ENCODE assay signal across 6 cellular contexts in genomic region chr19:48363500-48363809, GRCh38. TPM values are rescaled to one million over a fixed set of nuclear protein-coding genes. Genes with fewer than 3 reads are reported as not detected.
DNase-seq lines count a peak whose midpoint lies in the region; ATAC-seq and TF ChIP-seq lines count a peak whose summit lies in the region.

No MANE protein-coding gene starts in this region.

- H3K4me1 ChIP-seq in ectodermal cell (ENCODE audit: control insufficient read depth, insufficient read depth, low read length) (no peaks in the 10 kb centered on the region), rectal smooth muscle tissue (ENCODE audit: control insufficient read depth, insufficient read depth, low read length) (no peaks in the 10 kb centered on the region)

- TF ChIP-seq POLR2A in GM19099 (IDR thresholded peaks at IDR 0.05; ENCODE audit: extremely low read depth, insufficient read length, low read depth), result peak; percentile 29

- peak; percentile 2 for ATAC-seq in HG03520 (IDR thresholded peaks at IDR 0.05; ENCODE audit: unreplicated experiment)

- H3K27ac ChIP-seq in ectodermal cell (ENCODE audit: insufficient read depth, low read depth, low read length, poor library complexity, severe bottlenecking) (peak overlapping the region; percentile 20), rectal smooth muscle tissue (ENCODE audit: low read depth, low read length) (peak overlapping the region; percentile 97)

- no peaks in the 10 kb centered on the region for H3K9me3 ChIP-seq in ectodermal cell (ENCODE audit: control insufficient read depth, low read length)

- 3 to 4% methylated on average over 10 of the region's 10 CpGs for WGBS in ectodermal cell, 2 experiments

- H3K27me3 ChIP-seq in ectodermal cell (ENCODE audit: control insufficient read depth, insufficient read depth, low read length, poor library complexity, severe bottlenecking) (no peaks in the 10 kb centered on the region), rectal smooth muscle tissue (ENCODE audit: control insufficient read depth, insufficient read depth, low read length) (no peaks in the 10 kb centered on the region)

- H3K36me3 ChIP-seq in ectodermal cell (ENCODE audit: control insufficient read depth, insufficient read depth, low read length) (no peaks in the 10 kb centered on the region), rectal smooth muscle tissue (ENCODE audit: control insufficient read depth, insufficient read depth, low read length) (no peaks in the 10 kb centered on the region)

- DNase-seq in glomerular visceral epithelial cell (ENCODE audit: extremely low spot score) (no peak), DMS 273 (lab: John Stamatoyannopoulos, UW; ENCODE audit: unreplicated experiment) (no peak)

- H3K4me3 ChIP-seq in ectodermal cell (ENCODE audit: insufficient read depth, low read depth, low read length) (peak overlapping the region; percentile 55), rectal smooth muscle tissue (ENCODE audit: low read length) (peak overlapping the region; percentile 88)

- H3K9ac ChIP-seq in rectal smooth muscle tissue (ENCODE audit: low read length), result peak overlapping the region; percentile 98

RNA-seq across cellular contexts. Expression of gene TMEM143, which starts 0.3 kb away (rescaled TPM):
- 12.2 TPM for polyA plus RNA-seq in ectodermal cell (2013, experiment 1 of 4)
- 14.1 TPM for polyA plus RNA-seq in ectodermal cell (2013, experiment 2 of 4)
- 9.8 TPM for polyA plus RNA-seq in ectodermal cell (2013, experiment 3 of 4)
- 12.1 TPM for polyA plus RNA-seq in ectodermal cell (2013, experiment 4 of 4)

RNA-seq across cellular contexts. Expression of gene SYNGR4, which starts 0.7 kb away (rescaled TPM):
- polyA plus RNA-seq in ectodermal cell (2013, experiment 1 of 4), result not detected
- not detected for polyA plus RNA-seq in ectodermal cell (2013, experiment 2 of 4)
- polyA plus RNA-seq in ectodermal cell (2013, experiment 3 of 4), result not detected
- polyA plus RNA-seq in ectodermal cell (2013, experiment 4 of 4), result 0.24 TPM

RNA-seq across cellular contexts. Expression of gene KDELR1, which starts 27.9 kb away (rescaled TPM):
- polyA plus RNA-seq in ectodermal cell (2013, experiment 1 of 4), result 298 TPM
- 301 TPM for polyA plus RNA-seq in ectodermal cell (2013, experiment 2 of 4)
- polyA plus RNA-seq in ectodermal cell (2013, experiment 3 of 4), result 217 TPM
- polyA plus RNA-seq in ectodermal cell (2013, experiment 4 of 4), result 240 TPM

RNA-seq across cellular contexts. Expression of gene GRIN2D, which starts 30.0 kb away (rescaled TPM):
- polyA plus RNA-seq in ectodermal cell (2013, experiment 1 of 4), result 0.39 TPM
- polyA plus RNA-seq in ectodermal cell (2013, experiment 2 of 4), result 0.52 TPM
- 0.96 TPM for polyA plus RNA-seq in ectodermal cell (2013, experiment 3 of 4)
- polyA plus RNA-seq in ectodermal cell (2013, experiment 4 of 4), result 0.85 TPM

RNA-seq across cellular contexts. Expression of gene EMP3, which starts 38.1 kb away (rescaled TPM):
- polyA plus RNA-seq in ectodermal cell (2013, experiment 1 of 4), result 50.1 TPM
- 39.3 TPM for polyA plus RNA-seq in ectodermal cell (2013, experiment 2 of 4)
- 34.5 TPM for polyA plus RNA-seq in ectodermal cell (2013, experiment 3 of 4)
- polyA plus RNA-seq in ectodermal cell (2013, experiment 4 of 4), result 36.3 TPM
